27 cellular contexts compared by ENCODE assay signal in the genomic region with DNA sequence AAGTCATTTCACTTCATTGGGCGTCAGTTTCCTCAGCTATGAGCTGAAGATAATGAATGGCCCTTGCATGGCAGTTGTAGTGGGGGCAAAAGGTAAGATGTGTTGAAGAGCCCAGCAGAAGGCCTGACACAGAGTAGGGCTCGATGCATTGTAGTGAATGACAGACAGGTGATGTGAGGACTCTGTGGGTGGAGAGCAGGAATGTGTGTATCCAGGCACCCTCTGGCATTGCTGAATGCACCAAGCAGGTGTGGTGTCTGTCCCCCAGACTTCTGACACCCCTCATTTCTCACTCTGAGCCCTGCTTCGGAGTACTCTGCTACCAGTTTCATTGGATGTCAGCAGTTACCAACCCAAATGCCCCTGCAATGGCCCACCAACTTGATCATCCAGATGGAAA. TPM values are rescaled to one million over a fixed set of nuclear protein-coding genes. Genes with fewer than 3 reads are reported as not detected.
"Had no signal": no experiment of that assay in that cellular context is flagged by ENCODE, and none has a peak within 500 bp of the region (broad histone marks: within the 10 kb centered on the region; RNA-seq: fewer than 3 reads in every experiment).

No MANE protein-coding gene starts in this region.

- ATAC-seq: left colon; left lung; lower lobe of right lung; naive thymus-derived CD8-positive, alpha-beta T cell; right cardiac atrium; stimulated activated memory B cell treated with anti-CD40 and anti-IgM and Interleukin-4, amounts not matched to agents 10 μg/mL and 1 μg/mL and 100 μg/mL, for 72 hours; stimulated activated naive CD8-positive, alpha-beta T cell treated with anti-CD3 and anti-CD28 coated beads, Interleukin-15, amount 100 ng/mL, for 72 hours had no signal

- H3K27ac ChIP-seq: left lung, lower lobe of right lung, ovary, prostate gland, tibial nerve, upper lobe of left lung had no signal

- H3K4me3 ChIP-seq: left lung, lower lobe of right lung, ovary, prostate gland, smooth muscle cell, tibial nerve, upper lobe of left lung had no signal

- DNase-seq: hypothalamus; immature natural killer cell; kidney; left colon; left lung; lower lobe of right lung; mammary epithelial cell; mesenchymal stem cell; naive thymus-derived CD8-positive, alpha-beta T cell; ovary; retina; right cardiac atrium; stimulated activated CD4-positive, alpha-beta T cell treated with anti-CD3 and anti-CD28 coated beads, Interleukin-1b, Interleukin-23, amount 100 ng/mL, for 48 hours; stimulated activated CD4-positive, alpha-beta T cell treated with anti-CD3 and anti-CD28 coated beads, Interleukin-2, amount 100 ng/mL, for 48 hours; stimulated activated CD4-positive, alpha-beta T cell treated with anti-CD3 and anti-CD28 coated beads, Interleukin-4, amount 100 ng/mL, for 4 hours; stimulated activated CD8-positive, alpha-beta memory T cell treated with anti-CD3 and anti-CD28 coated beads, Interleukin-4, amount 100 ng/mL, for 48 hours; stimulated activated naive CD4-positive, alpha-beta T cell treated with Interleukin-2 at 50 U/mL for 16 hours; stimulated activated naive CD8-positive, alpha-beta T cell treated with anti-CD3 and anti-CD28 coated beads, Interleukin-15, amount 100 ng/mL, for 72 hours; substantia nigra; upper lobe of left lung had no signal

- H3K4me1 ChIP-seq: left lung, lower lobe of right lung, prostate gland had no signal

- H3K36me3 ChIP-seq: left lung, lower lobe of right lung, ovary, prostate gland, tibial nerve, upper lobe of left lung had no signal

- H3K27me3 ChIP-seq: ovary had no signal

- FAIRE-seq: islet of Langerhans, kidney, urothelium cell line had no signal

- H3K9me3 ChIP-seq: left lung, lower lobe of right lung, ovary, prostate gland, tibial nerve, upper lobe of left lung had no signal

- H3K4me2 ChIP-seq: smooth muscle cell had no signal

RNA-seq across cellular contexts. Expression of gene LHX2, which starts 22.4 kb away (rescaled TPM):
- total RNA-seq: kidney; left colon; left lung; lower lobe of right lung; mammary epithelial cell; naive thymus-derived CD8-positive, alpha-beta T cell; omental fat pad; smooth muscle cell; tibial nerve; upper lobe of left lung had no signal
- polyA plus RNA-seq: immature natural killer cell; naive thymus-derived CD8-positive, alpha-beta T cell; smooth muscle cell had no signal
